1 cellular context compared by ENCODE assay signal in genomic region chr19:47321582-47321981, GRCh38.
TF ChIP-seq lines count a peak whose summit lies in the region.

No MANE protein-coding gene starts in this region.

TF ChIP-seq in GM12878, 131 proteins besides CTCF, POLR2A, EP300 and RAD21:
- TF ChIP-seq, protein P1, sequence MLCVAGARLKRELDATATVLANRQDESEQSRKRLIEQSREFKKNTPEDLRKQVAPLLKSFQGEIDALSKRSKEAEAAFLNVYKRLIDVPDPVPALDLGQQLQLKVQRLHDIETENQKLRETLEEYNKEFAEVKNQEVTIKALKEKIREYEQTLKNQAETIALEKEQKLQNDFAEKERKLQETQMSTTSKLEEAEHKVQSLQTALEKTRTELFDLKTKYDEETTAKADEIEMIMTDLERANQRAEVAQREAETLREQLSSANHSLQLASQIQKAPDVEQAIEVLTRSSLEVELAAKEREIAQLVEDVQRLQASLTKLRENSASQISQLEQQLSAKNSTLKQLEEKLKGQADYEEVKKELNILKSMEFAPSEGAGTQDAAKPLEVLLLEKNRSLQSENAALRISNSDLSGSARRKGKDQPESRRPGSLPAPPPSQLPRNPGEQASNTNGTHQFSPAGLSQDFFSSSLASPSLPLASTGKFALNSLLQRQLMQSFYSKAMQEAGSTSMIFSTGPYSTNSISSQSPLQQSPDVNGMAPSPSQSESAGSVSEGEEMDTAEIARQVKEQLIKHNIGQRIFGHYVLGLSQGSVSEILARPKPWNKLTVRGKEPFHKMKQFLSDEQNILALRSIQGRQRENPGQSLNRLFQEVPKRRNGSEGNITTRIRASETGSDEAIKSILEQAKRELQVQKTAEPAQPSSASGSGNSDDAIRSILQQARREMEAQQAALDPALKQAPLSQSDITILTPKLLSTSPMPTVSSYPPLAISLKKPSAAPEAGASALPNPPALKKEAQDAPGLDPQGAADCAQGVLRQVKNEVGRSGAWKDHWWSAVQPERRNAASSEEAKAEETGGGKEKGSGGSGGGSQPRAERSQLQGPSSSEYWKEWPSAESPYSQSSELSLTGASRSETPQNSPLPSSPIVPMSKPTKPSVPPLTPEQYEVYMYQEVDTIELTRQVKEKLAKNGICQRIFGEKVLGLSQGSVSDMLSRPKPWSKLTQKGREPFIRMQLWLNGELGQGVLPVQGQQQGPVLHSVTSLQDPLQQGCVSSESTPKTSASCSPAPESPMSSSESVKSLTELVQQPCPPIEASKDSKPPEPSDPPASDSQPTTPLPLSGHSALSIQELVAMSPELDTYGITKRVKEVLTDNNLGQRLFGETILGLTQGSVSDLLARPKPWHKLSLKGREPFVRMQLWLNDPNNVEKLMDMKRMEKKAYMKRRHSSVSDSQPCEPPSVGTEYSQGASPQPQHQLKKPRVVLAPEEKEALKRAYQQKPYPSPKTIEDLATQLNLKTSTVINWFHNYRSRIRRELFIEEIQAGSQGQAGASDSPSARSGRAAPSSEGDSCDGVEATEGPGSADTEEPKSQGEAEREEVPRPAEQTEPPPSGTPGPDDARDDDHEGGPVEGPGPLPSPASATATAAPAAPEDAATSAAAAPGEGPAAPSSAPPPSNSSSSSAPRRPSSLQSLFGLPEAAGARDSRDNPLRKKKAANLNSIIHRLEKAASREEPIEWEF (IDR thresholded peaks at IDR 0.05; ENCODE audit: insufficient replicate concordance, low read depth, low read length): no peak
- no peak for TF ChIP-seq ASH2L (IDR thresholded peaks at IDR 0.05; ENCODE audit: borderline replicate concordance, low read depth)
- TF ChIP-seq HCFC1 (IDR thresholded peaks at IDR 0.05; ENCODE audit: low read length): no peak
- TF ChIP-seq REST (IDR thresholded peaks at IDR 0.05; ENCODE audit: low read depth, low read length): no peak
